In the genomic region with DNA sequence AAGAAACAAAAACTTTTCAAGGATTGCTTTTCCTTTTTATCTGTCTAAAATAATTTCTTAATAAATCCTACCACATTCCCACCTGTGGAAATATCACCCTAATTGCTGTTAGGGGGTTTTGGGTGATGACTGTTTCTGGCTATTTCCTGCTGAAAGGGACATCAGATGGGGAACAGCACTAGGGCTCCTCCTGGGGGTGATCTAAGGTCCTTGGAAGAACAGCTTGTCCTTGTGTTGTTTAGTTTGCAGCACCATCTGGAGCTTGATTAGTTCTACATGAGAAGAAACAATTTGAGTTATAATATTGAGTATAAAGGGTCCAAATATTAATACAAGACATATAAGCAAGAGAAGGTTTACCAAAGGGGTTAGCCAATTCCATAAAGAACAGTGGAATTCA, we compare ENCODE assay signal across 22 cellular contexts. TPM values are rescaled to one million over a fixed set of nuclear protein-coding genes. Genes with fewer than 3 reads are reported as not detected.
DNase-seq lines count a peak whose midpoint lies in the region; ATAC-seq and TF ChIP-seq lines count a peak whose summit lies in the region.
"Had no signal": no experiment of that assay in that cellular context is flagged by ENCODE, and none has a peak within 500 bp of the region (broad histone marks: within the 10 kb centered on the region; RNA-seq: fewer than 3 reads in every experiment).

No MANE protein-coding gene starts in this region.

- no peaks in the 10 kb centered on the region for H3K9me2 ChIP-seq in GM23338 (ENCODE audit: insufficient read depth)
- no peaks in the 10 kb centered on the region for H3K9me2 ChIP-seq in MM.1S (replicated peaks; ENCODE audit: insufficient read depth, low read length)

- DNase-seq in GM23338 (ENCODE audit: low spot score) = peak; percentile 68
- DNase-seq in MM.1S = peak; percentile 21
- DNase-seq in SK-N-DZ (ENCODE audit: low spot score) = peak; percentile 44
- no peak for DNase-seq in progenitor cell of endocrine pancreas (ENCODE audit: low spot score, unreplicated experiment)
- no peak for DNase-seq in ecto neural progenitor cell (ENCODE audit: low spot score)
- DNase-seq in NCI-H1092 treated with DMSO at 0.1 percent for 48 hours (lab: John Stamatoyannopoulos, UW) = no peak
- DNase-seq: activated B cell treated with CpG ODN at 0.5 μM for 24 hours; effector CD8-positive, alpha-beta T cell; Karpas-422; natural killer cell; NCI-H2107; sigmoid colon; SW 1271 had no signal

- H4K20me1 ChIP-seq in GM23338 (replicated peaks; ENCODE audit: insufficient read depth) (no peaks in the 10 kb centered on the region), MM.1S (ENCODE audit: insufficient read depth, low read length) (no peaks in the 10 kb centered on the region)

- H3K4me3 ChIP-seq in GM23338 (no peak overlapping the region), MM.1S (ENCODE audit: low read length) (no peak overlapping the region)
- H3K4me3 ChIP-seq: lung, sigmoid colon had no signal

- H3K9me3 Mint-ChIP-seq in GM23338 = no peaks in the 10 kb centered on the region; the same call in 1 of the 3 replicates
- H3K9me3 Mint-ChIP-seq in progenitor cell of endocrine pancreas (ENCODE audit: low read depth) = no peaks in the 10 kb centered on the region
- H3K9me3 Mint-ChIP-seq: activated B cell treated with CpG ODN at 0.5 μM for 24 hours; activated naive CD4-positive, alpha-beta T cell treated with anti-CD3 and anti-CD28 coated beads, Interleukin-2, amount 50 U/mL, for 24 hours; stimulated activated memory B cell treated with anti-CD40 and anti-IgM and Interleukin-4, amounts not matched to agents 10 μg/mL and 1 μg/mL and 100 μg/mL, for 72 hours had no signal

- H3K4me3 Mint-ChIP-seq in GM23338 (no peak overlapping the region), progenitor cell of endocrine pancreas (ENCODE audit: low read depth) (no peak overlapping the region)
- H3K4me3 Mint-ChIP-seq: activated B cell treated with CpG ODN at 0.5 μM for 24 hours; activated naive CD4-positive, alpha-beta T cell treated with anti-CD3 and anti-CD28 coated beads, Interleukin-2, amount 50 U/mL, for 24 hours; CD4-positive, CD25-positive, alpha-beta regulatory T cell; natural killer cell; stimulated activated memory B cell treated with anti-CD40 and anti-IgM and Interleukin-4, amounts not matched to agents 10 μg/mL and 1 μg/mL and 100 μg/mL, for 72 hours had no signal

- H3K79me2 ChIP-seq in GM23338 (replicated peaks; ENCODE audit: insufficient read depth) (no peaks in the 10 kb centered on the region), MM.1S (ENCODE audit: low read length) (no peaks in the 10 kb centered on the region)

- H3K4me2 ChIP-seq in GM23338 = no peak overlapping the region
- H3K4me2 ChIP-seq in MM.1S (ENCODE audit: low read depth, low read length) = no peak overlapping the region

- H3K36me3 ChIP-seq in GM23338 (ENCODE audit: insufficient read depth) (no peaks in the 10 kb centered on the region), MM.1S (replicated peaks; ENCODE audit: insufficient read depth, low read length) (no peaks in the 10 kb centered on the region)
- H3K36me3 ChIP-seq: sigmoid colon had no signal

- H3K9me3 ChIP-seq in MM.1S (replicated peaks; ENCODE audit: insufficient read depth, low read length) = no peaks in the 10 kb centered on the region
- H3K9me3 ChIP-seq: sigmoid colon had no signal

- no peaks in the 10 kb centered on the region; the same call in 2 of the 3 replicates for H3K36me3 Mint-ChIP-seq in GM23338 (ENCODE audit: low read depth)
- H3K36me3 Mint-ChIP-seq in progenitor cell of endocrine pancreas (ENCODE audit: insufficient read depth) = no peaks in the 10 kb centered on the region
- H3K36me3 Mint-ChIP-seq: activated naive CD4-positive, alpha-beta T cell treated with anti-CD3 and anti-CD28 coated beads, Interleukin-2, amount 50 U/mL, for 24 hours; CD4-positive, CD25-positive, alpha-beta regulatory T cell; natural killer cell; stimulated activated memory B cell treated with anti-CD40 and anti-IgM and Interleukin-4, amounts not matched to agents 10 μg/mL and 1 μg/mL and 100 μg/mL, for 72 hours had no signal

- H3K27ac Mint-ChIP-seq in GM23338 = no peak overlapping the region; the same call in 1 of the 2 replicates
- H3K27ac Mint-ChIP-seq in progenitor cell of endocrine pancreas = no peak overlapping the region
- H3K27ac Mint-ChIP-seq: activated B cell treated with CpG ODN at 0.5 μM for 24 hours; activated naive CD4-positive, alpha-beta T cell treated with anti-CD3 and anti-CD28 coated beads, Interleukin-2, amount 50 U/mL, for 24 hours; CD4-positive, CD25-positive, alpha-beta regulatory T cell; natural killer cell; stimulated activated memory B cell treated with anti-CD40 and anti-IgM and Interleukin-4, amounts not matched to agents 10 μg/mL and 1 μg/mL and 100 μg/mL, for 72 hours had no signal

- TF ChIP-seq CTCF in GM23338 (conservative IDR thresholded peaks at IDR 0.05; ENCODE audit: low read depth in 2 of 2) (peak; percentile 69 to 82), MM.1S (IDR thresholded peaks at IDR 0.05; ENCODE audit: low read length) (peak; percentile 25), progenitor cell of endocrine pancreas (IDR thresholded peaks at IDR 0.05; ENCODE audit: unreplicated experiment) (peak; percentile 22)

- H2AFZ ChIP-seq in GM23338 = no peak overlapping the region
- no peak overlapping the region for H2AFZ ChIP-seq in MM.1S (ENCODE audit: low read length)

- H3K27ac ChIP-seq in GM23338 (ENCODE audit: low read depth) (no peak overlapping the region), MM.1S (ENCODE audit: low read length) (no peak overlapping the region)
- H3K27ac ChIP-seq: sigmoid colon had no signal

- peaks cover 34% of the 10 kb centered on the region for H3K4me1 ChIP-seq in GM23338 (ENCODE audit: insufficient read depth)
- no peaks in the 10 kb centered on the region for H3K4me1 ChIP-seq in MM.1S (ENCODE audit: low read length)
- H3K4me1 ChIP-seq: sigmoid colon had no signal

- H3K27me3 ChIP-seq in GM23338 (ENCODE audit: insufficient read depth) (no peaks in the 10 kb centered on the region), MM.1S (replicated peaks; ENCODE audit: insufficient read depth, low read length) (no peaks in the 10 kb centered on the region)
- H3K27me3 ChIP-seq: sigmoid colon had no signal

- no peaks in the 10 kb centered on the region for H3F3A ChIP-seq in GM23338 (replicated peaks; ENCODE audit: low read depth)
- no peaks in the 10 kb centered on the region for H3F3A ChIP-seq in MM.1S (ENCODE audit: insufficient read depth, low read length)

- H3K4me1 Mint-ChIP-seq in GM23338 = peaks cover 31% of the 10 kb centered on the region; the same call in 2 of the 3 replicates
- no peaks in the 10 kb centered on the region for H3K4me1 Mint-ChIP-seq in progenitor cell of endocrine pancreas (ENCODE audit: low read depth)
- H3K4me1 Mint-ChIP-seq: activated naive CD4-positive, alpha-beta T cell treated with anti-CD3 and anti-CD28 coated beads, Interleukin-2, amount 50 U/mL, for 24 hours; natural killer cell had no signal

- ATAC-seq in GM23338 (peak; percentile 73), HG02970 (IDR thresholded peaks at IDR 0.05; ENCODE audit: low FRiP score, unreplicated experiment) (no peak), GM19023 (IDR thresholded peaks at IDR 0.05; ENCODE audit: unreplicated experiment) (no peak)
- ATAC-seq: natural killer cell; stimulated activated memory B cell treated with anti-CD40 and anti-IgM and Interleukin-4, amounts not matched to agents 10 μg/mL and 1 μg/mL and 100 μg/mL, for 72 hours had no signal

- H3K27me3 Mint-ChIP-seq in GM23338 (ENCODE audit: insufficient read depth, low read depth, poor library complexity) (peaks cover 3% of the 10 kb centered on the region), progenitor cell of endocrine pancreas (no peaks in the 10 kb centered on the region)
- H3K27me3 Mint-ChIP-seq: activated B cell treated with CpG ODN at 0.5 μM for 24 hours; activated naive CD4-positive, alpha-beta T cell treated with anti-CD3 and anti-CD28 coated beads, Interleukin-2, amount 50 U/mL, for 24 hours; stimulated activated memory B cell treated with anti-CD40 and anti-IgM and Interleukin-4, amounts not matched to agents 10 μg/mL and 1 μg/mL and 100 μg/mL, for 72 hours had no signal

- H3K9ac ChIP-seq in MM.1S (ENCODE audit: low read length) = no peak overlapping the region

TF ChIP-seq in GM23338, 12 proteins besides CTCF, POLR2A, EP300 and RAD21 (continues in another document):
- TF ChIP-seq, protein P1, sequence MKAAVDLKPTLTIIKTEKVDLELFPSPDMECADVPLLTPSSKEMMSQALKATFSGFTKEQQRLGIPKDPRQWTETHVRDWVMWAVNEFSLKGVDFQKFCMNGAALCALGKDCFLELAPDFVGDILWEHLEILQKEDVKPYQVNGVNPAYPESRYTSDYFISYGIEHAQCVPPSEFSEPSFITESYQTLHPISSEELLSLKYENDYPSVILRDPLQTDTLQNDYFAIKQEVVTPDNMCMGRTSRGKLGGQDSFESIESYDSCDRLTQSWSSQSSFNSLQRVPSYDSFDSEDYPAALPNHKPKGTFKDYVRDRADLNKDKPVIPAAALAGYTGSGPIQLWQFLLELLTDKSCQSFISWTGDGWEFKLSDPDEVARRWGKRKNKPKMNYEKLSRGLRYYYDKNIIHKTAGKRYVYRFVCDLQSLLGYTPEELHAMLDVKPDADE (IDR thresholded peaks at IDR 0.05) = no peak
- TF ChIP-seq EZH2 (IDR thresholded peaks at IDR 0.05; ENCODE audit: low read depth, unreplicated experiment) (no peak), NANOG (IDR thresholded peaks at IDR 0.05; ENCODE audit: borderline replicate concordance) (no peak), EZH2phosphoT487 (IDR thresholded peaks at IDR 0.05; ENCODE audit: unreplicated experiment) (no peak)

RNA-seq across cellular contexts. Expression of gene OR5H15, which starts 18.7 kb away (rescaled TPM):
- total RNA-seq in GM23338 (2014; rRNA removed; shearing (Covaris generic)) = not detected in 2 replicates
- not detected in 2 replicates for polyA plus RNA-seq in GM23338 (2016; fragmentation: Nextera tagmentation; extraction: Ambion mirVana)
- polyA plus RNA-seq in SK-N-DZ (2014; cell fraction: cytosol; rRNA removed) = not detected in 2 replicates
- not detected in 2 replicates for polyA plus RNA-seq in SK-N-DZ (2014; cell fraction: nucleus; rRNA removed)
- total RNA-seq in progenitor cell of endocrine pancreas = not detected in 2 replicates
- total RNA-seq: activated B cell treated with CpG ODN at 0.5 μM for 24 hours; bronchial epithelial cell; CD4-positive, CD25-positive, alpha-beta regulatory T cell; H4; lung; natural killer cell; sigmoid colon; ureter had no signal
- polyA plus RNA-seq: CD4-positive, CD25-positive, alpha-beta regulatory T cell; lung; sigmoid colon had no signal

RNA-seq across cellular contexts. Expression of gene OR5H14, which starts 37.9 kb away (rescaled TPM):
- total RNA-seq in GM23338 (2014; rRNA removed; shearing (Covaris generic)) = not detected in 2 replicates
- 0.05 TPM in 1 of 2 replicates, not detected in the other for polyA plus RNA-seq in GM23338 (2016; fragmentation: Nextera tagmentation; extraction: Ambion mirVana)
- polyA plus RNA-seq in SK-N-DZ (2014; cell fraction: cytosol; rRNA removed) = not detected in 2 replicates
- polyA plus RNA-seq in SK-N-DZ (2014; cell fraction: nucleus; rRNA removed) = not detected in 2 replicates
- not detected in 2 replicates for total RNA-seq in progenitor cell of endocrine pancreas
- total RNA-seq: CD4-positive, CD25-positive, alpha-beta regulatory T cell; H4; lung; natural killer cell; sigmoid colon; ureter had no signal
- polyA plus RNA-seq: CD4-positive, CD25-positive, alpha-beta regulatory T cell; lung; sigmoid colon had no signal

RNA-seq across cellular contexts. Expression of gene OR5H1, which starts 54.7 kb away (rescaled TPM):
- total RNA-seq in GM23338 (2014; rRNA removed; shearing (Covaris generic)) = not detected in 2 replicates
- polyA plus RNA-seq in GM23338 (2016; fragmentation: Nextera tagmentation; extraction: Ambion mirVana) = not detected in 2 replicates
- not detected in 2 replicates for polyA plus RNA-seq in SK-N-DZ (2014; cell fraction: cytosol; rRNA removed)
- polyA plus RNA-seq in SK-N-DZ (2014; cell fraction: nucleus; rRNA removed) = not detected in 2 replicates
- total RNA-seq in progenitor cell of endocrine pancreas = not detected in 2 replicates
- total RNA-seq: activated B cell treated with CpG ODN at 0.5 μM for 24 hours; bronchial epithelial cell; CD4-positive, CD25-positive, alpha-beta regulatory T cell; H4; lung; natural killer cell; sigmoid colon had no signal
- polyA plus RNA-seq: CD4-positive, CD25-positive, alpha-beta regulatory T cell; lung; sigmoid colon had no signal

Comparison
In these comparisons a context has a peak if more than half of its experiments do, and no peak if none do; other contexts are left out.
1. DNase-seq: peak in GM23338 (single experiment), MM.1S (single experiment) and SK-N-DZ (single experiment); none in progenitor cell of endocrine pancreas (single experiment), ecto neural progenitor cell (single experiment) and NCI-H1092 treated with DMSO at 0.1 percent for 48 hours (single experiment).
2. CTCF ChIP-seq: peak in every context shown above with its lines; median percentile 76 in GM23338; 25 in MM.1S; 22 in progenitor cell of endocrine pancreas.